26 cellular contexts compared by ENCODE assay signal in the genomic region with DNA sequence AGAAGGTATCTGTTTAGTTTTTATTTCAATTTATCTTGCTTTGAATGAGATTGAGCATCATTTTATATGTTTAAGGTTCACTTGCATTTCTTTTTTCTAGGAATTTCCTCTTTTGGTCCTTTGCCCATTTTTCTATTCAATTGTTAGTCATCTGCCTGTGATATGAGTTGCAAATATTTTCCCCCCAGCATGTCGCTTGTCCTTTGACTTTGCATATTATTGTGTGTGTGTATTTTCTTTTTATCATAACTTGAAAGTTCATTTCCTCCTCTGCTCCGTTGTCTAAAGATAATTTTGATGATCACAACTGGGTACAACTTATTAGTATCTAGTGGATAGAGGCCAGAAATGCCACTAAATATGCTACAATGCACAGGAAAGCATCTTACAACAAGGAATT.
A peak's percentile ranks its signal among the peaks of the same experiment; 100 is the strongest.
DNase-seq lines count a peak whose midpoint lies in the region; ATAC-seq and TF ChIP-seq lines count a peak whose summit lies in the region.
"Had no signal": no experiment of that assay in that cellular context is flagged by ENCODE, and none has a peak within 500 bp of the region (broad histone marks: within the 10 kb centered on the region; RNA-seq: fewer than 3 reads in every experiment).

No MANE protein-coding gene starts in this region.

- H3K4me2 ChIP-seq in PC-3 (ENCODE audit: low read length) (peak overlapping the region; percentile 20; the same call in 1 of the 2 replicates), skeletal muscle satellite cell (ENCODE audit: low read length) (peak overlapping the region; percentile 55)

- H3F3A ChIP-seq in PC-3 (ENCODE audit: low read length, unreplicated experiment): no peaks in the 10 kb centered on the region

- peaks cover 58% of the 10 kb centered on the region for H3K4me1 Mint-ChIP-seq in activated naive CD4-positive, alpha-beta T cell treated with anti-CD3 and anti-CD28 coated beads for 36 hours (ENCODE audit: low read depth)
- H3K4me1 Mint-ChIP-seq in activated CD4-positive, alpha-beta T cell treated with anti-CD3 and anti-CD28 coated beads, Interleukin-2, amount 10 ng/mL, durations not matched to agents 7 days and 5 days: peaks cover 12% of the 10 kb centered on the region
- H3K4me1 Mint-ChIP-seq: H9, WTC11 had no signal

- no peaks in the 10 kb centered on the region for H3K36me3 Mint-ChIP-seq in activated naive CD4-positive, alpha-beta T cell treated with anti-CD3 and anti-CD28 coated beads for 36 hours (ENCODE audit: low read depth)
- no peaks in the 10 kb centered on the region for H3K36me3 Mint-ChIP-seq in activated CD4-positive, alpha-beta T cell treated with anti-CD3 and anti-CD28 coated beads, Interleukin-2, amount 10 ng/mL, durations not matched to agents 7 days and 5 days (ENCODE audit: low read depth)
- H3K36me3 Mint-ChIP-seq: WTC11 had no signal

- H3K4me1 ChIP-seq in PC-3 (ENCODE audit: insufficient read depth, low read length): peaks cover 26% of the 10 kb centered on the region
- H3K4me1 ChIP-seq in skeletal muscle satellite cell (ENCODE audit: control insufficient read depth, insufficient read depth, low read length): peaks cover 26% of the 10 kb centered on the region
- H3K4me1 ChIP-seq: uterus had no signal

- no peaks in the 10 kb centered on the region for H3K9me3 Mint-ChIP-seq in activated naive CD4-positive, alpha-beta T cell treated with anti-CD3 and anti-CD28 coated beads for 36 hours
- peaks cover 3% of the 10 kb centered on the region for H3K9me3 Mint-ChIP-seq in activated CD4-positive, alpha-beta T cell treated with anti-CD3 and anti-CD28 coated beads, Interleukin-2, amount 10 ng/mL, durations not matched to agents 7 days and 5 days
- H3K9me3 Mint-ChIP-seq: CD4-positive, alpha-beta T cell; H9; WTC11 had no signal

- H3K27ac ChIP-seq in PC-3 (ENCODE audit: low read length): peak overlapping the region; percentile 33; the same call in 1 of the 2 replicates
- H3K27ac ChIP-seq: uterus had no signal

- no peaks in the 10 kb centered on the region for H3K27me3 ChIP-seq in PC-3 (ENCODE audit: low read length)
- no peaks in the 10 kb centered on the region for H3K27me3 ChIP-seq in skeletal muscle satellite cell (ENCODE audit: control insufficient read depth, insufficient read depth, low read length)
- H3K27me3 ChIP-seq: ascending aorta, uterus had no signal

- TF ChIP-seq CTCF in PC-3 (conservative IDR thresholded peaks at IDR 0.05; ENCODE audit: low read depth, low read length) (no peak), GM10248 (IDR thresholded peaks at IDR 0.05; ENCODE audit: control extremely low read depth, extremely low read depth, low read depth, missing control alignments) (no peak)

- ATAC-seq in PC-3: no peak
- ATAC-seq: activated CD8-positive, alpha-beta memory T cell treated with anti-CD3 and anti-CD28 coated beads, Interleukin-2, amount 10 ng/mL, durations not matched to agents 7 days and 5 days; left colon; WTC11 had no signal

- no peaks in the 10 kb centered on the region for H4K20me1 ChIP-seq in PC-3 (ENCODE audit: low read length)

- H3K4me3 ChIP-seq in PC-3 (ENCODE audit: low read length): no peak overlapping the region
- H3K4me3 ChIP-seq in skeletal muscle satellite cell (ENCODE audit: low read length): no peak overlapping the region
- H3K4me3 ChIP-seq: ascending aorta, uterus had no signal

- BruUV-seq in PC-3 (replicated peaks; lab: Mats Ljungman, UMichigan): no TSS peak

- POLR2A ChIA-PET in PC-3 (lab: Charles Lee; ENCODE audit: unreplicated experiment) (no interaction called here), GM10248 (lab: Yijun Ruan, JAX) (no interaction called here)
- POLR2A ChIA-PET in activated CD4-positive, alpha-beta T cell treated with anti-CD3 and anti-CD28 coated beads, Interleukin-2, amount 10 ng/mL, durations not matched to agents 7 days and 5 days (lab: Charles Lee): no interaction called here

- no peak overlapping the region for H2AFZ ChIP-seq in PC-3 (ENCODE audit: low read length)

- peak overlapping the region; percentile 7 for H3K27ac Mint-ChIP-seq in activated naive CD4-positive, alpha-beta T cell treated with anti-CD3 and anti-CD28 coated beads for 36 hours
- no peak overlapping the region for H3K27ac Mint-ChIP-seq in activated CD4-positive, alpha-beta T cell treated with anti-CD3 and anti-CD28 coated beads, Interleukin-2, amount 10 ng/mL, durations not matched to agents 7 days and 5 days
- H3K27ac Mint-ChIP-seq: activated CD8-positive, alpha-beta memory T cell treated with anti-CD3 and anti-CD28 coated beads, Interleukin-2, amount 10 ng/mL, durations not matched to agents 7 days and 5 days; CD4-positive, alpha-beta T cell; H9; mesothelial cell of epicardium; nephron progenitor cell; WTC11 had no signal

- no peak for DNase-seq in activated naive CD4-positive, alpha-beta T cell treated with anti-CD3 and anti-CD28 coated beads for 36 hours
- DNase-seq in activated naive CD4-positive, alpha-beta T cell treated with anti-CD3 and anti-CD28 coated beads, Interleukin-2, amount 50 U/mL, for 16 hours: no peak
- DNase-seq in PC-3: peak; percentile 60
- DNase-seq in dermis microvascular lymphatic vessel endothelial cell (ENCODE audit: low read depth in 2 of 2): peak; percentile 88 to 91
- DNase-seq in GM10248 (ENCODE audit: extremely low spot score): no peak
- DNase-seq in activated CD4-positive, alpha-beta T cell treated with anti-CD3 and anti-CD28 coated beads, Interleukin-2, amount 10 ng/mL, durations not matched to agents 7 days and 5 days: no peak
- DNase-seq in NCI-H2227 (lab: John Stamatoyannopoulos, UW; ENCODE audit: unreplicated experiment): no peak
- DNase-seq: activated CD8-positive, alpha-beta memory T cell treated with anti-CD3 and anti-CD28 coated beads, Interleukin-2, amount 10 ng/mL, durations not matched to agents 7 days and 5 days; activated gamma-delta T cell treated with Interleukin-2 at 50 U/mL for 16 hours; CD4-positive, alpha-beta T cell; cortex of kidney; DMS153; H9; left colon; NCI-H1436 treated with DMSO at 0.1 percent for 48 hours; NCI-H2171; NCI-H526 treated with DMSO at 0.1 percent for 48 hours; nephron progenitor cell; posterior cingulate gyrus; SIG-M5; stimulated activated CD4-positive, alpha-beta T cell treated with anti-CD3 and anti-CD28 coated beads, Interleukin-4, amount 100 ng/mL, for 1 hour; uterus had no signal

- no peaks in the 10 kb centered on the region for H3K36me3 ChIP-seq in PC-3 (ENCODE audit: low read depth, low read length)
- no peaks in the 10 kb centered on the region for H3K36me3 ChIP-seq in skeletal muscle satellite cell (ENCODE audit: insufficient read depth, low read length)
- H3K36me3 ChIP-seq: ascending aorta, uterus had no signal

- peaks cover 12% of the 10 kb centered on the region for H3K27me3 Mint-ChIP-seq in activated naive CD4-positive, alpha-beta T cell treated with anti-CD3 and anti-CD28 coated beads for 36 hours (ENCODE audit: low read depth)
- no peaks in the 10 kb centered on the region for H3K27me3 Mint-ChIP-seq in activated CD4-positive, alpha-beta T cell treated with anti-CD3 and anti-CD28 coated beads, Interleukin-2, amount 10 ng/mL, durations not matched to agents 7 days and 5 days
- H3K27me3 Mint-ChIP-seq: activated CD8-positive, alpha-beta memory T cell treated with anti-CD3 and anti-CD28 coated beads, Interleukin-2, amount 10 ng/mL, durations not matched to agents 7 days and 5 days; CD4-positive, alpha-beta T cell had no signal

- no peaks in the 10 kb centered on the region for H3K79me2 ChIP-seq in PC-3 (ENCODE audit: low read length)

- no peak overlapping the region for H3K9ac ChIP-seq in PC-3 (ENCODE audit: low read length)
- peak overlapping the region; percentile 23 for H3K9ac ChIP-seq in skeletal muscle satellite cell (ENCODE audit: low read depth, low read length)

- no peak overlapping the region for H3K4me3 Mint-ChIP-seq in activated naive CD4-positive, alpha-beta T cell treated with anti-CD3 and anti-CD28 coated beads for 36 hours
- no peak overlapping the region for H3K4me3 Mint-ChIP-seq in activated CD4-positive, alpha-beta T cell treated with anti-CD3 and anti-CD28 coated beads, Interleukin-2, amount 10 ng/mL, durations not matched to agents 7 days and 5 days
- H3K4me3 Mint-ChIP-seq: activated CD8-positive, alpha-beta memory T cell treated with anti-CD3 and anti-CD28 coated beads, Interleukin-2, amount 10 ng/mL, durations not matched to agents 7 days and 5 days; CD4-positive, alpha-beta T cell; H9; mesothelial cell of epicardium; nephron progenitor cell; WTC11 had no signal

- H3K9me3 ChIP-seq in PC-3 (ENCODE audit: low read length) (no peaks in the 10 kb centered on the region), skeletal muscle satellite cell (replicated peaks; ENCODE audit: low read length) (no peaks in the 10 kb centered on the region)
- H3K9me3 ChIP-seq: ascending aorta, uterus had no signal

- H3K9me2 ChIP-seq in PC-3 (replicated peaks; ENCODE audit: low read length): no peaks in the 10 kb centered on the region

- CTCF ChIA-PET in activated naive CD4-positive, alpha-beta T cell treated with anti-CD3 and anti-CD28 coated beads for 36 hours (lab: Charles Lee): no interaction called here
- CTCF ChIA-PET in PC-3 (lab: Charles Lee) (no interaction called here), GM10248 (lab: Yijun Ruan, JAX) (no interaction called here)
- CTCF ChIA-PET in activated CD4-positive, alpha-beta T cell treated with anti-CD3 and anti-CD28 coated beads, Interleukin-2, amount 10 ng/mL, durations not matched to agents 7 days and 5 days (lab: Charles Lee): interaction anchor here (1.4 to 1.5 kb wide), 2 partner anchors 13 to 16 kb away, joined by 3 read pairs; no protein-coding TSS in a partner anchor

- intact Hi-C loops in activated naive CD4-positive, alpha-beta T cell treated with anti-CD3 and anti-CD28 coated beads for 36 hours (cut with micrococcal nuclease): no loop called here
- intact Hi-C loops in PC-3 (cut with micrococcal nuclease): no loop called here

Comparison
In these comparisons a context has a peak if more than half of its experiments do, and no peak if none do; other contexts are left out.
1. DNase-seq: peak in PC-3 (single experiment) and dermis microvascular lymphatic vessel endothelial cell (2 of 2); none in activated naive CD4-positive, alpha-beta T cell treated with anti-CD3 and anti-CD28 coated beads for 36 hours (single experiment), activated naive CD4-positive, alpha-beta T cell treated with anti-CD3 and anti-CD28 coated beads, Interleukin-2, amount 50 U/mL, for 16 hours (single experiment), GM10248 (single experiment), activated CD4-positive, alpha-beta T cell treated with anti-CD3 and anti-CD28 coated beads, Interleukin-2, amount 10 ng/mL, durations not matched to agents 7 days and 5 days (single experiment) and NCI-H2227 (single experiment).